8 cellular contexts compared by ENCODE assay signal in genomic region chr2:161576421-161576820, GRCh38. TPM values are rescaled to one million over a fixed set of nuclear protein-coding genes. Genes with fewer than 3 reads are reported as not detected.
DNase-seq lines count a peak whose midpoint lies in the region; ATAC-seq and TF ChIP-seq lines count a peak whose summit lies in the region.

No MANE protein-coding gene starts in this region.

- ATAC-seq in GM23338 = peak; percentile 100

- no peak overlapping the region for H3K4me2 ChIP-seq in GM23338

- no peaks in the 10 kb centered on the region for H3F3A ChIP-seq in GM23338 (replicated peaks; ENCODE audit: low read depth)

- no peaks in the 10 kb centered on the region for H3K36me3 ChIP-seq in GM23338 (ENCODE audit: insufficient read depth)
- no peaks in the 10 kb centered on the region for H3K36me3 ChIP-seq in spleen

- no peaks in the 10 kb centered on the region for H3K27me3 ChIP-seq in GM23338 (ENCODE audit: insufficient read depth)
- H3K27me3 ChIP-seq in spleen (replicated peaks in 1 of 7) = no peaks in the 10 kb centered on the region

- peak overlapping the region; percentile 65; the same call in 1 of the 2 replicates for H3K27ac Mint-ChIP-seq in GM23338

- WGBS in spleen, 5 donors = 82 to 89% (median 87%) methylated on average over 7 of the region's 7 CpGs

- DNase-seq in DMS53 (lab: John Stamatoyannopoulos, UW) = peak; percentile 47
- DNase-seq in DMS53 treated with DMSO at 0.1 percent for 48 hours (lab: John Stamatoyannopoulos, UW; ENCODE audit: unreplicated experiment) = no peak
- peak; percentile 90 for DNase-seq in GM23338 (ENCODE audit: low spot score)
- DNase-seq in LoVo (ENCODE audit: low spot score) = peak; percentile 22
- DNase-seq in iPS-NIHi7 (ENCODE audit: extremely low spot score) = peak; percentile 68
- no peak for DNase-seq in spleen
- no peak for DNase-seq in DMS153 (lab: John Stamatoyannopoulos, UW)
- DNase-seq in NCI-H1092 treated with DMSO at 0.1 percent for 48 hours (lab: John Stamatoyannopoulos, UW) = no peak

- H3K4me3 Mint-ChIP-seq in GM23338 = no peak overlapping the region

- no peaks in the 10 kb centered on the region for H3K9me3 ChIP-seq in spleen

- no peaks in the 10 kb centered on the region for H3K4me1 ChIP-seq in GM23338 (ENCODE audit: insufficient read depth)
- H3K4me1 ChIP-seq in spleen = no peaks in the 10 kb centered on the region

- H3K4me3 ChIP-seq in GM23338 (no peak overlapping the region), spleen (no peak overlapping the region)

- H3K4me1 Mint-ChIP-seq in GM23338 = peaks cover 3% of the 10 kb centered on the region; the same call in 2 of the 3 replicates

- no peak overlapping the region for H3K27ac ChIP-seq in GM23338 (ENCODE audit: low read depth)
- H3K27ac ChIP-seq in spleen = no peak overlapping the region

- no peaks in the 10 kb centered on the region for H3K9me3 Mint-ChIP-seq in GM23338

- H2AFZ ChIP-seq in GM23338 = peak overlapping the region; percentile 93; the same call in 1 of the 2 replicates

- H4K20me1 ChIP-seq in GM23338 (replicated peaks; ENCODE audit: insufficient read depth) = no peaks in the 10 kb centered on the region

- H3K79me2 ChIP-seq in GM23338 (replicated peaks; ENCODE audit: insufficient read depth) = no peaks in the 10 kb centered on the region

- no peak for TF ChIP-seq POLR2A in spleen (IDR thresholded peaks at IDR 0.05)

- intact Hi-C loops in spleen (cut with DNase I; ENCODE audit: low total_unique reads) = no loop called here

- no peaks in the 10 kb centered on the region for H3K9me2 ChIP-seq in GM23338 (ENCODE audit: insufficient read depth)

- H3K27me3 Mint-ChIP-seq in GM23338 (ENCODE audit: insufficient read depth, low read depth, poor library complexity) = peaks cover 5% of the 10 kb centered on the region

- peak; percentile 80 to 83 for TF ChIP-seq CTCF in GM23338 (conservative IDR thresholded peaks at IDR 0.05; ENCODE audit: low read depth in 2 of 2)
- TF ChIP-seq CTCF in spleen (IDR thresholded peaks at IDR 0.05 in 8 of 11, conservative IDR thresholded peaks at IDR 0.05 in 3 of 11) = no peak

- H3K36me3 Mint-ChIP-seq in GM23338 (ENCODE audit: low read depth) = no peaks in the 10 kb centered on the region

TF ChIP-seq in GM23338, 12 proteins besides CTCF, POLR2A, EP300 and RAD21:
- 0 out of 2 replicates have a peak, but pooled peaks have one; percentile 32 for TF ChIP-seq CREB1 (CRISPR knock-in tag; IDR thresholded peaks at IDR 0.05; ENCODE audit: low read depth)
- TF ChIP-seq ZNF331 (CRISPR knock-in tag; IDR thresholded peaks at IDR 0.05; ENCODE audit: low read depth) = no peak
- no peak for TF ChIP-seq NANOG (IDR thresholded peaks at IDR 0.05; ENCODE audit: borderline replicate concordance)

RNA-seq across cellular contexts. Expression of gene SLC4A10, which starts 47.8 kb away (rescaled TPM):
- total RNA-seq in GM23338 (2014; rRNA removed; shearing (Covaris generic)) = 0.56 and 1.4 TPM in 2 replicates
- polyA plus RNA-seq in GM23338 (2016; fragmentation: Nextera tagmentation; extraction: Ambion mirVana) (0.12 and 0.52 TPM in 2 replicates), spleen (under 1 TPM; 0.12 to 0.29 (median 0.24) TPM)
- 1 to 10 TPM in 6 of 7 donors, under 1 TPM in 1; 0.98 to 4.1 (median 1.9) TPM for total RNA-seq in spleen

Comparison
In these comparisons a context has a peak if more than half of its experiments do, and no peak if none do; other contexts are left out.
1. DNase-seq: peak in DMS53 (single experiment), GM23338 (single experiment), LoVo (single experiment) and iPS-NIHi7 (single experiment); none in DMS53 treated with DMSO at 0.1 percent for 48 hours (single experiment), spleen (single experiment), DMS153 (single experiment) and NCI-H1092 treated with DMSO at 0.1 percent for 48 hours (single experiment).
2. CTCF ChIP-seq: peak in GM23338 (2 of 2); none in spleen (0 of 11).